ENCODE assay signal across 1 cellular context in genomic region chr6:33586108-33586640, GRCh38.
TF ChIP-seq lines count a peak whose summit lies in the region.

No MANE protein-coding gene starts in this region.

TF ChIP-seq in GM23338, 12 proteins besides CTCF, POLR2A, EP300 and RAD21 (continued from another document):
- no peak for TF ChIP-seq ZNF462 (CRISPR knock-in tag; IDR thresholded peaks at IDR 0.05)
- TF ChIP-seq STAT1 (IDR thresholded peaks at IDR 0.05; ENCODE audit: unreplicated experiment), result no peak
- TF ChIP-seq, protein P1, sequence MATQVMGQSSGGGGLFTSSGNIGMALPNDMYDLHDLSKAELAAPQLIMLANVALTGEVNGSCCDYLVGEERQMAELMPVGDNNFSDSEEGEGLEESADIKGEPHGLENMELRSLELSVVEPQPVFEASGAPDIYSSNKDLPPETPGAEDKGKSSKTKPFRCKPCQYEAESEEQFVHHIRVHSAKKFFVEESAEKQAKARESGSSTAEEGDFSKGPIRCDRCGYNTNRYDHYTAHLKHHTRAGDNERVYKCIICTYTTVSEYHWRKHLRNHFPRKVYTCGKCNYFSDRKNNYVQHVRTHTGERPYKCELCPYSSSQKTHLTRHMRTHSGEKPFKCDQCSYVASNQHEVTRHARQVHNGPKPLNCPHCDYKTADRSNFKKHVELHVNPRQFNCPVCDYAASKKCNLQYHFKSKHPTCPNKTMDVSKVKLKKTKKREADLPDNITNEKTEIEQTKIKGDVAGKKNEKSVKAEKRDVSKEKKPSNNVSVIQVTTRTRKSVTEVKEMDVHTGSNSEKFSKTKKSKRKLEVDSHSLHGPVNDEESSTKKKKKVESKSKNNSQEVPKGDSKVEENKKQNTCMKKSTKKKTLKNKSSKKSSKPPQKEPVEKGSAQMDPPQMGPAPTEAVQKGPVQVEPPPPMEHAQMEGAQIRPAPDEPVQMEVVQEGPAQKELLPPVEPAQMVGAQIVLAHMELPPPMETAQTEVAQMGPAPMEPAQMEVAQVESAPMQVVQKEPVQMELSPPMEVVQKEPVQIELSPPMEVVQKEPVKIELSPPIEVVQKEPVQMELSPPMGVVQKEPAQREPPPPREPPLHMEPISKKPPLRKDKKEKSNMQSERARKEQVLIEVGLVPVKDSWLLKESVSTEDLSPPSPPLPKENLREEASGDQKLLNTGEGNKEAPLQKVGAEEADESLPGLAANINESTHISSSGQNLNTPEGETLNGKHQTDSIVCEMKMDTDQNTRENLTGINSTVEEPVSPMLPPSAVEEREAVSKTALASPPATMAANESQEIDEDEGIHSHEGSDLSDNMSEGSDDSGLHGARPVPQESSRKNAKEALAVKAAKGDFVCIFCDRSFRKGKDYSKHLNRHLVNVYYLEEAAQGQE (IDR thresholded peaks at IDR 0.05; ENCODE audit: unreplicated experiment), result no peak
- no peak for TF ChIP-seq EZH2 (IDR thresholded peaks at IDR 0.05; ENCODE audit: low read depth, unreplicated experiment)
